14 cellular contexts compared by ENCODE assay signal in the genomic region with DNA sequence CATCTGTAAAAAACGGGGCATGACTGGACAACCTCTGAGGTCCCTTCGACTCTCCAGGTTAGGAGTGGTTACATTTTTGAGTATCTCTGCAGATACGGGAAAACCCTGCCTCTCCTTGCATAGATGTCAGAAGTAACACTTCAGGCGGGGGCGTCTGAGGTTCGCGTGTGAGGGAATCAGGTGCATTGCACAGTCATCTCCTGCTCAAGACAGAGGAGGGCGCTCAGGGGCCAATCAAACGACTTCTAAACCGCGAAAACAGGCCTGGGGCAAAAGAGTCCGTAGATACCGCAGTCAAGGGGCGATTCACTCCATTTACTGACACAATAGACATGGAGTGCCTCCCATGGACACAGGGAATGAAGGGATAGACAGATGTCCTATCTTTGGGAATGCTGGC. TPM values are rescaled to one million over a fixed set of nuclear protein-coding genes. Genes with fewer than 3 reads are reported as not detected.
DNase-seq lines count a peak whose midpoint lies in the region; ATAC-seq and TF ChIP-seq lines count a peak whose summit lies in the region.
"Had no signal": no experiment of that assay in that cellular context is flagged by ENCODE, and none has a peak within 500 bp of the region (broad histone marks: within the 10 kb centered on the region; RNA-seq: fewer than 3 reads in every experiment).

No MANE protein-coding gene starts in this region.

- H3K4me3 Mint-ChIP-seq in GM23338 = no peak overlapping the region
- H3K4me3 Mint-ChIP-seq: activated T-cell treated with anti-CD3 and anti-CD28 coated beads, Interleukin-2, amount 50 U/mL, for 4 hours; CD14-positive monocyte had no signal

- peaks cover 13% of the 10 kb centered on the region for H3K36me3 Mint-ChIP-seq in GM23338 (ENCODE audit: low read depth)
- H3K36me3 Mint-ChIP-seq: CD14-positive monocyte had no signal

- H3K27me3 ChIP-seq in GM23338 (ENCODE audit: insufficient read depth) (no peaks in the 10 kb centered on the region), iPS-15b (ENCODE audit: control insufficient read depth, insufficient read depth, low read length) (no peaks in the 10 kb centered on the region)

- H3K36me3 ChIP-seq in GM23338 (ENCODE audit: insufficient read depth) (no peaks in the 10 kb centered on the region; the same call in 1 of the 2 replicates), iPS-15b (ENCODE audit: control insufficient read depth, insufficient read depth, low read length) (no peaks in the 10 kb centered on the region)

- H4K20me1 ChIP-seq in GM23338 (replicated peaks; ENCODE audit: insufficient read depth) = no peaks in the 10 kb centered on the region

- 0 out of 2 replicates have a peak, but pooled peaks cover 4% of the 10 kb centered on the region for H3K9me2 ChIP-seq in GM23338 (ENCODE audit: insufficient read depth)

- H3K4me1 ChIP-seq in GM23338 (ENCODE audit: insufficient read depth) (0 out of 2 replicates have a peak, but pooled peaks cover 5% of the 10 kb centered on the region), iPS-15b (ENCODE audit: control insufficient read depth, insufficient read depth, low read length) (peaks cover 13% of the 10 kb centered on the region)

- peaks cover 19% of the 10 kb centered on the region for H3K4me1 Mint-ChIP-seq in GM23338
- H3K4me1 Mint-ChIP-seq: CD14-positive monocyte had no signal

- no peak overlapping the region for H3K27ac Mint-ChIP-seq in GM23338
- H3K27ac Mint-ChIP-seq: CD14-positive monocyte had no signal

- no peaks in the 10 kb centered on the region; the same call in 1 of the 2 replicates for H3F3A ChIP-seq in GM23338 (replicated peaks; ENCODE audit: low read depth)

- H3K9me3 Mint-ChIP-seq in GM23338 = peaks cover 12% of the 10 kb centered on the region
- H3K9me3 Mint-ChIP-seq: activated T-cell treated with anti-CD3 and anti-CD28 coated beads, Interleukin-2, amount 50 U/mL, for 4 hours had no signal

- H3K4me2 ChIP-seq in GM23338 = peak overlapping the region; percentile 59

- ATAC-seq in GM23338 = peak; percentile 94
- ATAC-seq in GM18858 (IDR thresholded peaks at IDR 0.05; ENCODE audit: unreplicated experiment) = no peak
- ATAC-seq in HG02623 (IDR thresholded peaks at IDR 0.05; ENCODE audit: unreplicated experiment) = no peak
- ATAC-seq in GM18861 (IDR thresholded peaks at IDR 0.05; ENCODE audit: unreplicated experiment) = no peak
- ATAC-seq: activated T-cell treated with anti-CD3 and anti-CD28 coated beads, Interleukin-2, amount 50 U/mL, for 4 hours had no signal

- H3K9ac ChIP-seq in iPS-15b (ENCODE audit: low read depth, low read length) = no peak overlapping the region

- H3K79me2 ChIP-seq in GM23338 (replicated peaks; ENCODE audit: insufficient read depth) = no peaks in the 10 kb centered on the region

- peak overlapping the region; percentile 86 for H2AFZ ChIP-seq in GM23338

- TF ChIP-seq CTCF in GM23338 (conservative IDR thresholded peaks at IDR 0.05; ENCODE audit: low read depth in 2 of 2) = peak; percentile 48 to 78

- H3K4me3 ChIP-seq in GM23338 (no peak overlapping the region), iPS-15b (ENCODE audit: low read depth, low read length) (peak overlapping the region; percentile 19)

- H3K27ac ChIP-seq in GM23338 (ENCODE audit: low read depth) = peak overlapping the region; percentile 17; the same call in 1 of the 2 replicates

- peak; percentile 76 for DNase-seq in DMS153 (lab: John Stamatoyannopoulos, UW)
- DNase-seq in GM23338 (ENCODE audit: low spot score) = peak; percentile 89
- DNase-seq in RPMI8226 = peak; percentile 9
- no peak for DNase-seq in cortex of kidney (lab: John Stamatoyannopoulos, UW)
- DNase-seq: activated T-cell treated with anti-CD3 and anti-CD28 coated beads, Interleukin-2, amount 50 U/mL, for 4 hours; effector memory CD4-positive, alpha-beta T cell; NCI-H524; SHP77 treated with DMSO at 0.1 percent for 48 hours; stimulated activated CD4-positive, alpha-beta T cell treated with anti-CD3 and anti-CD28 coated beads, Interleukin-4, amount 100 ng/mL, for 4 hours had no signal

- no peaks in the 10 kb centered on the region for H3K9me3 ChIP-seq in iPS-15b (ENCODE audit: control insufficient read depth, insufficient read depth, low read length)

- H3K27me3 Mint-ChIP-seq in GM23338 (ENCODE audit: insufficient read depth, low read depth, poor library complexity) = peaks cover 2% of the 10 kb centered on the region

TF ChIP-seq in GM23338, 12 proteins besides CTCF, POLR2A, EP300 and RAD21 (continues in another document):
- TF ChIP-seq STAT1 (IDR thresholded peaks at IDR 0.05; ENCODE audit: unreplicated experiment) = no peak
- TF ChIP-seq POLR2AphosphoS5 (IDR thresholded peaks at IDR 0.05; ENCODE audit: low read depth) = no peak
- TF ChIP-seq JUNB (IDR thresholded peaks at IDR 0.05; ENCODE audit: unreplicated experiment) = no peak
- no peak for TF ChIP-seq ZNF114 (CRISPR knock-in tag; IDR thresholded peaks at IDR 0.05)
- no peak for TF ChIP-seq CREB1 (CRISPR knock-in tag; IDR thresholded peaks at IDR 0.05; ENCODE audit: low read depth)
- TF ChIP-seq ZNF462 (CRISPR knock-in tag; IDR thresholded peaks at IDR 0.05) = no peak
- no peak for TF ChIP-seq EZH2 (IDR thresholded peaks at IDR 0.05; ENCODE audit: low read depth, unreplicated experiment)
- TF ChIP-seq ZNF331 (CRISPR knock-in tag; IDR thresholded peaks at IDR 0.05; ENCODE audit: low read depth) = no peak
- TF ChIP-seq NANOG (IDR thresholded peaks at IDR 0.05; ENCODE audit: borderline replicate concordance) = no peak
- TF ChIP-seq EZH2phosphoT487 (IDR thresholded peaks at IDR 0.05; ENCODE audit: unreplicated experiment) = no peak

RNA-seq across cellular contexts. Expression of gene KIRREL3, which starts 31.7 kb away (rescaled TPM):
- total RNA-seq in GM23338 (2014; rRNA removed; shearing (Covaris generic)) = 0.08 and 1.5 TPM in 2 replicates
- polyA plus RNA-seq in GM23338 (2016; fragmentation: Nextera tagmentation; extraction: Ambion mirVana) = 0.13 and 0.30 TPM in 2 replicates
- total RNA-seq: activated T-cell treated with anti-CD3 and anti-CD28 coated beads, Interleukin-2, amount 50 U/mL, for 4 hours had no signal
- polyA plus RNA-seq: CD14-positive monocyte had no signal
